ENCODE assay signal across 1 cellular context in genomic region chr2:37224063-37224462, GRCh38.
TF ChIP-seq lines count a peak whose summit lies in the region.

No MANE protein-coding gene starts in this region.

TF ChIP-seq in H1, 55 proteins besides CTCF, POLR2A, EP300 and RAD21:
- no peak for TF ChIP-seq SP1 (IDR thresholded peaks at IDR 0.05; ENCODE audit: low read depth, low read length)
- TF ChIP-seq BRCA1 (IDR thresholded peaks at IDR 0.05; ENCODE audit: low read depth, low read length) = no peak
- no peak for TF ChIP-seq BCL11A (IDR thresholded peaks at IDR 0.05; ENCODE audit: low read depth in 2 of 2, low read length in 2 of 2)
- TF ChIP-seq CTBP2 (IDR thresholded peaks at IDR 0.05; ENCODE audit: borderline replicate concordance, insufficient read depth, insufficient read length, low read length) = no peak
- TF ChIP-seq, protein P1, sequence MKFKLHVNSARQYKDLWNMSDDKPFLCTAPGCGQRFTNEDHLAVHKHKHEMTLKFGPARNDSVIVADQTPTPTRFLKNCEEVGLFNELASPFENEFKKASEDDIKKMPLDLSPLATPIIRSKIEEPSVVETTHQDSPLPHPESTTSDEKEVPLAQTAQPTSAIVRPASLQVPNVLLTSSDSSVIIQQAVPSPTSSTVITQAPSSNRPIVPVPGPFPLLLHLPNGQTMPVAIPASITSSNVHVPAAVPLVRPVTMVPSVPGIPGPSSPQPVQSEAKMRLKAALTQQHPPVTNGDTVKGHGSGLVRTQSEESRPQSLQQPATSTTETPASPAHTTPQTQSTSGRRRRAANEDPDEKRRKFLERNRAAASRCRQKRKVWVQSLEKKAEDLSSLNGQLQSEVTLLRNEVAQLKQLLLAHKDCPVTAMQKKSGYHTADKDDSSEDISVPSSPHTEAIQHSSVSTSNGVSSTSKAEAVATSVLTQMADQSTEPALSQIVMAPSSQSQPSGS (IDR thresholded peaks at IDR 0.05; ENCODE audit: low read length) = no peak
TF ChIP-seq in H1: peak in this region for 0.
